19 cellular contexts compared by ENCODE assay signal in genomic region chr5:174572591-174572990, GRCh38.
"Had no signal": no experiment of that assay in that cellular context is flagged by ENCODE, and none has a peak within 500 bp of the region (broad histone marks: within the 10 kb centered on the region; RNA-seq: fewer than 3 reads in every experiment).

No MANE protein-coding gene starts in this region.

- ATAC-seq: activated CD8-positive, alpha-beta T cell treated with anti-CD3 and anti-CD28 coated beads for 36 hours; stimulated activated effector memory CD8-positive, alpha-beta T cell treated with anti-CD3 and anti-CD28 coated beads, Interleukin-12 subunit alpha, Interleukin-12 subunit beta, amount 100 ng/mL, for 72 hours had no signal

- H3K4me1 ChIP-seq: body of pancreas, thyroid gland, uterus had no signal

- H3K27me3 Mint-ChIP-seq: central memory CD8-positive, alpha-beta T cell had no signal

- H3K4me3 ChIP-seq: body of pancreas, coronary artery, esophagus muscularis mucosa, neural progenitor cell, thyroid gland, uterus had no signal

- DNase-seq: activated B cell treated with CpG ODN at 0.5 μM for 24 hours; activated CD4-positive, alpha-beta T cell treated with anti-CD3 and anti-CD28 coated beads for 48 hours; activated CD8-positive, alpha-beta T cell treated with anti-CD3 and anti-CD28 coated beads for 36 hours; activated effector memory CD4-positive, alpha-beta T cell treated with anti-CD3 and anti-CD28 coated beads, Interleukin-2, amount 50 U/mL, for 16 hours; activated T-cell treated with anti-CD3 and anti-CD28 coated beads, Interleukin-2, amount 50 U/mL, for 48 hours; amniotic stem cell; effector CD4-positive, alpha-beta T cell; foreskin fibroblast; glutamatergic neuron; kidney glomerular epithelial cell; thyroid gland; uterus had no signal

- H3K9me3 Mint-ChIP-seq: activated B cell treated with CpG ODN at 0.5 μM for 24 hours; activated CD8-positive, alpha-beta T cell treated with anti-CD3 and anti-CD28 coated beads for 36 hours; central memory CD8-positive, alpha-beta T cell; neural progenitor cell; stimulated activated effector memory CD8-positive, alpha-beta T cell treated with anti-CD3 and anti-CD28 coated beads, Interleukin-12 subunit alpha, Interleukin-12 subunit beta, amount 100 ng/mL, for 72 hours had no signal

- H3K4me3 Mint-ChIP-seq: activated B cell treated with CpG ODN at 0.5 μM for 24 hours; activated CD8-positive, alpha-beta T cell treated with anti-CD3 and anti-CD28 coated beads for 36 hours; activated naive CD8-positive, alpha-beta T cell; central memory CD8-positive, alpha-beta T cell; neural progenitor cell; stimulated activated effector memory CD8-positive, alpha-beta T cell treated with anti-CD3 and anti-CD28 coated beads, Interleukin-12 subunit alpha, Interleukin-12 subunit beta, amount 100 ng/mL, for 72 hours had no signal

- H3K27ac Mint-ChIP-seq: activated B cell treated with CpG ODN at 0.5 μM for 24 hours; activated CD8-positive, alpha-beta T cell treated with anti-CD3 and anti-CD28 coated beads for 36 hours; activated naive CD8-positive, alpha-beta T cell; neural progenitor cell; stimulated activated effector memory CD8-positive, alpha-beta T cell treated with anti-CD3 and anti-CD28 coated beads, Interleukin-12 subunit alpha, Interleukin-12 subunit beta, amount 100 ng/mL, for 72 hours had no signal

- H3K9ac ChIP-seq: neural progenitor cell had no signal

- H3K36me3 Mint-ChIP-seq: activated naive CD8-positive, alpha-beta T cell; neural progenitor cell; stimulated activated effector memory CD8-positive, alpha-beta T cell treated with anti-CD3 and anti-CD28 coated beads, Interleukin-12 subunit alpha, Interleukin-12 subunit beta, amount 100 ng/mL, for 72 hours had no signal

- H3K27ac ChIP-seq: body of pancreas, coronary artery, neural progenitor cell, thyroid gland, uterus had no signal

- H3K9me3 ChIP-seq: body of pancreas, esophagus muscularis mucosa, thyroid gland, uterus had no signal

- H3K4me1 Mint-ChIP-seq: activated B cell treated with CpG ODN at 0.5 μM for 24 hours; central memory CD8-positive, alpha-beta T cell; stimulated activated effector memory CD8-positive, alpha-beta T cell treated with anti-CD3 and anti-CD28 coated beads, Interleukin-12 subunit alpha, Interleukin-12 subunit beta, amount 100 ng/mL, for 72 hours had no signal

- H3K27me3 ChIP-seq: body of pancreas, esophagus muscularis mucosa, neural progenitor cell, thyroid gland, uterus had no signal

- H2AFZ ChIP-seq: neural progenitor cell had no signal

- H3K36me3 ChIP-seq: esophagus muscularis mucosa, neural progenitor cell, thyroid gland, uterus had no signal

- H3K4me2 ChIP-seq: neural progenitor cell had no signal
